In genomic region chr13:100235311-100235901, GRCh38 we compare ENCODE assay signal across 8 cellular contexts.
A peak's percentile ranks its signal among the peaks of the same experiment; 100 is the strongest.
DNase-seq lines count a peak whose midpoint lies in the region; ATAC-seq and TF ChIP-seq lines count a peak whose summit lies in the region.

No MANE protein-coding gene starts in this region.

- ATAC-seq in GM18858 (IDR thresholded peaks at IDR 0.05; ENCODE audit: unreplicated experiment) = no peak
- no peak for ATAC-seq in GM21528 (IDR thresholded peaks at IDR 0.05; ENCODE audit: low FRiP score, unreplicated experiment)

- no peaks in the 10 kb centered on the region for H3K9me2 ChIP-seq in PC-9 (ENCODE audit: insufficient read depth)

- H3K27ac ChIP-seq in PC-9 = no peak overlapping the region

- H3K9me3 ChIP-seq in PC-9 (ENCODE audit: insufficient read depth, low read depth) (no peaks in the 10 kb centered on the region), endocrine pancreas (ENCODE audit: control insufficient read depth, low read length) (no peaks in the 10 kb centered on the region)

- no peaks in the 10 kb centered on the region; the same call in 1 of the 2 replicates for H3F3A ChIP-seq in PC-9 (ENCODE audit: insufficient read depth, low read depth)

- H3K27me3 Mint-ChIP-seq in nephron progenitor cell (ENCODE audit: low read depth, poor library complexity) = no peaks in the 10 kb centered on the region

- CTCF ChIA-PET in PC-9 (lab: Charles Lee) = interaction anchor here (0.5 to 1.2 kb wide), 9 partner anchors 85 to 915 kb away, joined by 3 to 11 read pairs (median 5); partner anchors contain the start of gene ZIC2

- H3K36me3 ChIP-seq in PC-9 (ENCODE audit: low read depth) (no peaks in the 10 kb centered on the region), endocrine pancreas (ENCODE audit: control insufficient read depth, insufficient read depth, low read length) (no peaks in the 10 kb centered on the region)

- H3K79me2 ChIP-seq in PC-9 (ENCODE audit: low read depth) = no peaks in the 10 kb centered on the region

- no peak overlapping the region for H3K4me3 ChIP-seq in Jurkat, Clone E6-1 (ENCODE audit: low read length)
- no peak overlapping the region for H3K4me3 ChIP-seq in PC-9
- peak overlapping the region; percentile 58 for H3K4me3 ChIP-seq in endocrine pancreas (ENCODE audit: control insufficient read depth, insufficient read depth, low read length)

- peaks cover 25% of the 10 kb centered on the region for H3K36me3 Mint-ChIP-seq in nephron progenitor cell (ENCODE audit: low read depth)

- H3K9ac ChIP-seq in endocrine pancreas (ENCODE audit: control insufficient read depth, insufficient read depth, low read length) = no peak overlapping the region

- H3K4me1 Mint-ChIP-seq in nephron progenitor cell = peaks cover 38% of the 10 kb centered on the region

- no peak overlapping the region for H3K4me2 ChIP-seq in PC-9

- TF ChIP-seq CTCF in PC-9 (conservative IDR thresholded peaks at IDR 0.05) (peak; percentile 88), nephron progenitor cell (IDR thresholded peaks at IDR 0.05) (peak; percentile 60)

- no peak overlapping the region for H3K27ac Mint-ChIP-seq in nephron progenitor cell

- DNase-seq in stimulated activated CD4-positive, alpha-beta T cell treated with anti-CD3 and anti-CD28 coated beads, Interleukin-2, amount 100 ng/mL, for 4 hours (ENCODE audit: low read depth) = peak; percentile 3
- no peak for DNase-seq in stimulated activated CD4-positive, alpha-beta T cell treated with anti-CD3 and anti-CD28 coated beads, Interleukin-1b, Interleukin-23, amount 100 ng/mL, for 48 hours
- peak; percentile 47 for DNase-seq in Jurkat, Clone E6-1 (ENCODE audit: low read depth, low spot score)
- DNase-seq in PC-9 (peak; percentile 6 to 39), nephron progenitor cell (peak; percentile 24)

- no peaks in the 10 kb centered on the region for H3K27me3 ChIP-seq in PC-9 (ENCODE audit: insufficient read depth, low read depth)
- no peaks in the 10 kb centered on the region for H3K27me3 ChIP-seq in endocrine pancreas (ENCODE audit: control insufficient read depth, insufficient read depth, low read length)

- POLR2A ChIA-PET in PC-9 (lab: Charles Lee; ENCODE audit: unreplicated experiment) = interaction anchor here (0.5 kb wide), 1 partner anchor 561 kb away, joined by 4 read pairs; no protein-coding TSS in a partner anchor

- peaks cover 5% of the 10 kb centered on the region for H3K9me3 Mint-ChIP-seq in nephron progenitor cell

- peak overlapping the region; percentile 10 for H3K4me3 Mint-ChIP-seq in nephron progenitor cell

- no peaks in the 10 kb centered on the region for H4K20me1 ChIP-seq in PC-9 (ENCODE audit: insufficient read depth)

- BruUV-seq in PC-9 (replicated peaks; lab: Mats Ljungman, UMichigan) = no TSS peak

- H3K4me1 ChIP-seq in PC-9 (replicated peaks; ENCODE audit: insufficient read depth) = peaks cover 5% of the 10 kb centered on the region; the same call in 1 of the 2 replicates
- no peaks in the 10 kb centered on the region for H3K4me1 ChIP-seq in endocrine pancreas (ENCODE audit: control insufficient read depth, insufficient read depth, low read length)

- no peak overlapping the region for H2AFZ ChIP-seq in PC-9

- intact Hi-C loops in PC-9 (cut with micrococcal nuclease; ENCODE audit: unreplicated experiment) = loop anchor here (1.0 to 5.0 kb wide), 4 partner anchors 279 to 793 kb away; no protein-coding TSS in a partner anchor
